ENCODE assay signal across 8 cellular contexts in the genomic region with DNA sequence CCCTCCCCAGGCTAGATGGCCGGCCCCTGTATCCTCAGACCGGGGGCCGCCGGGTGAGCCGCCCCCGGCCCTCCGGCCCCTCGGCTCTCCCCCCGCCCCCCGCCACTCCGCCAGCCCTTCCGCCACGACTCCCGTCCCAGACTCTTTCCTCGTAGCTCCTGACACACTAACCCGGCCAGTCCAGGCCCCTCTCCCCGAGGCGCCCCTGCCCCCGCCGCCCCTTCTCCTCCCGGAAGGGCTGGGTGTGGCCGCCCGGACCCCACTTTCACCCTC. TPM values are rescaled to one million over a fixed set of nuclear protein-coding genes. Genes with fewer than 3 reads are reported as not detected.
DNase-seq lines count a peak whose midpoint lies in the region; ATAC-seq and TF ChIP-seq lines count a peak whose summit lies in the region.

No MANE protein-coding gene starts in this region.

- no peaks in the 10 kb centered on the region for H3K36me3 ChIP-seq in KMS-11 (ENCODE audit: insufficient read depth)

- H3K4me1 Mint-ChIP-seq in naive thymus-derived CD8-positive, alpha-beta T cell, result peaks cover 15 to 50% (median 37%) of the 10 kb centered on the region in 4 donors

- peaks cover 17% of the 10 kb centered on the region for H3K4me1 ChIP-seq in KMS-11 (ENCODE audit: low read depth, poor library complexity, severe bottlenecking)

- peaks cover 0 to 16% (median 13%) of the 10 kb centered on the region in 5 donors for H3K27me3 Mint-ChIP-seq in naive thymus-derived CD8-positive, alpha-beta T cell

- peak overlapping the region; percentile 97 for H3K27ac ChIP-seq in AG04450 (ENCODE audit: low read depth, low read length)
- H3K27ac ChIP-seq in KMS-11, result no peak overlapping the region
- H3K27ac ChIP-seq in coronary artery, result peak overlapping the region; percentile 100

- TF ChIP-seq CTCF in AG04450 (IDR thresholded peaks at IDR 0.05; ENCODE audit: low read depth, low read length), result no peak
- TF ChIP-seq CTCF in KMS-11 (conservative IDR thresholded peaks at IDR 0.05; ENCODE audit: low read depth, low read length), result no peak
- no peak for TF ChIP-seq CTCF in coronary artery (IDR thresholded peaks at IDR 0.05)

- H3K9ac ChIP-seq in KMS-11, result no peak overlapping the region; the same call in 1 of the 2 replicates

- no peak for DNase-seq in AG04450 (ENCODE audit: low read depth, low spot score)
- no peak for DNase-seq in coronary artery (ENCODE audit: low spot score)
- DNase-seq in naive thymus-derived CD8-positive, alpha-beta T cell, result no peak
- DNase-seq in activated effector memory CD4-positive, alpha-beta T cell treated with anti-CD3 and anti-CD28 coated beads, Interleukin-2, amount 50 U/mL, for 16 hours, result no peak
- no peak for DNase-seq in SW 1271 (lab: John Stamatoyannopoulos, UW)
- no peak for DNase-seq in NCI-H82 treated with DMSO at 0.1 percent for 48 hours (lab: John Stamatoyannopoulos, UW; ENCODE audit: unreplicated experiment)

- no peaks in the 10 kb centered on the region for H3K36me3 Mint-ChIP-seq in naive thymus-derived CD8-positive, alpha-beta T cell

- H3K4me2 ChIP-seq in KMS-11, result peak overlapping the region; percentile 39; the same call in 1 of the 2 replicates

- no peaks in the 10 kb centered on the region for H3K79me2 ChIP-seq in KMS-11 (ENCODE audit: insufficient read depth, low read depth)

- H3K4me3 ChIP-seq in AG04450 (ENCODE audit: low read depth, low read length), result peak overlapping the region; percentile 92
- H3K4me3 ChIP-seq in KMS-11 (IDR thresholded peaks at IDR 0.05; ENCODE audit: insufficient read depth, low read depth, low read length), result no peak overlapping the region
- peak overlapping the region; percentile 96 for H3K4me3 ChIP-seq in coronary artery

- H3K4me3 Mint-ChIP-seq in naive thymus-derived CD8-positive, alpha-beta T cell, result peak overlapping the region; percentile 83 to 96 (median 94)

- H2AFZ ChIP-seq in KMS-11 (ENCODE audit: low read depth), result no peak overlapping the region

- H3K27me3 ChIP-seq in AG04450 (ENCODE audit: control insufficient read depth, insufficient read depth, low read length) (no peaks in the 10 kb centered on the region), KMS-11 (ENCODE audit: insufficient read depth, low read depth) (no peaks in the 10 kb centered on the region)

- peak overlapping the region in 8 of 10 donors; percentile 25 to 96 (median 86) for H3K27ac Mint-ChIP-seq in naive thymus-derived CD8-positive, alpha-beta T cell

- H3K9me3 Mint-ChIP-seq in naive thymus-derived CD8-positive, alpha-beta T cell, result no peaks in the 10 kb centered on the region

- H4K20me1 ChIP-seq in KMS-11 (ENCODE audit: insufficient read depth), result no peaks in the 10 kb centered on the region

- CTCF ChIA-PET in AG04450 (lab: Charles Lee), result interaction anchor here (1.5 to 7.1 kb wide), 2 partner anchors 47 to 67 kb away, joined by 6 to 89 read pairs; no protein-coding TSS in a partner anchor

- H3K9me3 ChIP-seq in AG04450 (ENCODE audit: control insufficient read depth, insufficient read depth, low read length), result no peaks in the 10 kb centered on the region; the same call in 1 of the 2 replicates

- POLR2A ChIA-PET in AG04450 (lab: Yijun Ruan, JAX), result interaction anchor here (0.7 to 5.5 kb wide), 18 partner anchors 9 to 620 kb away, joined by 3 to 52 read pairs (median 12); partner anchors contain the start of genes PRPF8, RILP, SERPINF1 and SERPINF2
- POLR2A ChIA-PET in naive thymus-derived CD8-positive, alpha-beta T cell (lab: Charles Lee), result interaction anchor here (0.6 to 3.2 kb wide), 14 partner anchors 9 to 360 kb away, joined by 3 to 19 read pairs (median 6); partner anchors contain the start of genes PRPF8, RILP, RPA1 and SMYD4

- no peak for ATAC-seq in naive thymus-derived CD8-positive, alpha-beta T cell
- no peak for ATAC-seq in GM21526 (IDR thresholded peaks at IDR 0.05; ENCODE audit: low FRiP score, unreplicated experiment)

RNA-seq across cellular contexts. Expression of gene TLCD2, which starts 5.6 kb away (rescaled TPM):
- 3.0 and 3.1 TPM in 2 replicates for polyA plus RNA-seq in AG04450 (2011; rRNA removed)
- polyA minus RNA-seq in AG04450 (2011; rRNA and poly(A)+ RNA removed), result 3.1 and 3.2 TPM in 2 replicates
- not detected for total RNA-seq in naive thymus-derived CD8-positive, alpha-beta T cell
- not detected for polyA plus RNA-seq in naive thymus-derived CD8-positive, alpha-beta T cell

RNA-seq across cellular contexts. Expression of gene WDR81, which starts 8.8 kb away (rescaled TPM):
- 2.9 and 3.6 TPM in 2 replicates for polyA plus RNA-seq in AG04450 (2011; rRNA removed)
- 5.7 and 6.9 TPM in 2 replicates for polyA minus RNA-seq in AG04450 (2011; rRNA and poly(A)+ RNA removed)
- total RNA-seq in naive thymus-derived CD8-positive, alpha-beta T cell, result 10 to 100 TPM; 48.2 to 50.7 TPM
- 10 to 100 TPM in 1 of 3 donors, 1 to 10 TPM in 2; 6.8 to 20.6 (median 9.2) TPM for polyA plus RNA-seq in naive thymus-derived CD8-positive, alpha-beta T cell

RNA-seq across cellular contexts. Expression of gene SERPINF2, which starts 26.9 kb away (rescaled TPM):
- polyA plus RNA-seq in AG04450 (2011; rRNA removed), result 0.07 TPM in 1 of 2 replicates, not detected in the other
- not detected in 2 replicates for polyA minus RNA-seq in AG04450 (2011; rRNA and poly(A)+ RNA removed)
- 1 to 10 TPM in 1 of 2 experiments, under 1 TPM in 1; 0.85 to 1.5 TPM for total RNA-seq in naive thymus-derived CD8-positive, alpha-beta T cell
- polyA plus RNA-seq in naive thymus-derived CD8-positive, alpha-beta T cell, result under 1 TPM in 2 of 3 donors, not detected in 1; 0.10 to 0.25 TPM

RNA-seq across cellular contexts. Expression of gene PRPF8, which starts 31.1 kb away (rescaled TPM):
- polyA plus RNA-seq in AG04450 (2011; rRNA removed), result 126 and 161 TPM in 2 replicates
- 420 and 507 TPM in 2 replicates for polyA minus RNA-seq in AG04450 (2011; rRNA and poly(A)+ RNA removed)
- total RNA-seq in naive thymus-derived CD8-positive, alpha-beta T cell, result 100 to 1,000 TPM; 523 to 532 TPM
- polyA plus RNA-seq in naive thymus-derived CD8-positive, alpha-beta T cell, result 100 to 1,000 TPM; 133 to 227 (median 176) TPM

RNA-seq across cellular contexts. Expression of gene SERPINF1, which starts 46.1 kb away (rescaled TPM):
- 376 and 473 TPM in 2 replicates for polyA plus RNA-seq in AG04450 (2011; rRNA removed)
- polyA minus RNA-seq in AG04450 (2011; rRNA and poly(A)+ RNA removed), result 64.2 and 93.9 TPM in 2 replicates
- total RNA-seq in naive thymus-derived CD8-positive, alpha-beta T cell, result 10 to 100 TPM; 12.4 to 13.9 TPM
- polyA plus RNA-seq in naive thymus-derived CD8-positive, alpha-beta T cell, result 10 to 100 TPM in 2 of 3 donors, 1 to 10 TPM in 1; 8.0 to 32.4 (median 21.7) TPM
